ENCODE assay signal across 7 cellular contexts in the genomic region with DNA sequence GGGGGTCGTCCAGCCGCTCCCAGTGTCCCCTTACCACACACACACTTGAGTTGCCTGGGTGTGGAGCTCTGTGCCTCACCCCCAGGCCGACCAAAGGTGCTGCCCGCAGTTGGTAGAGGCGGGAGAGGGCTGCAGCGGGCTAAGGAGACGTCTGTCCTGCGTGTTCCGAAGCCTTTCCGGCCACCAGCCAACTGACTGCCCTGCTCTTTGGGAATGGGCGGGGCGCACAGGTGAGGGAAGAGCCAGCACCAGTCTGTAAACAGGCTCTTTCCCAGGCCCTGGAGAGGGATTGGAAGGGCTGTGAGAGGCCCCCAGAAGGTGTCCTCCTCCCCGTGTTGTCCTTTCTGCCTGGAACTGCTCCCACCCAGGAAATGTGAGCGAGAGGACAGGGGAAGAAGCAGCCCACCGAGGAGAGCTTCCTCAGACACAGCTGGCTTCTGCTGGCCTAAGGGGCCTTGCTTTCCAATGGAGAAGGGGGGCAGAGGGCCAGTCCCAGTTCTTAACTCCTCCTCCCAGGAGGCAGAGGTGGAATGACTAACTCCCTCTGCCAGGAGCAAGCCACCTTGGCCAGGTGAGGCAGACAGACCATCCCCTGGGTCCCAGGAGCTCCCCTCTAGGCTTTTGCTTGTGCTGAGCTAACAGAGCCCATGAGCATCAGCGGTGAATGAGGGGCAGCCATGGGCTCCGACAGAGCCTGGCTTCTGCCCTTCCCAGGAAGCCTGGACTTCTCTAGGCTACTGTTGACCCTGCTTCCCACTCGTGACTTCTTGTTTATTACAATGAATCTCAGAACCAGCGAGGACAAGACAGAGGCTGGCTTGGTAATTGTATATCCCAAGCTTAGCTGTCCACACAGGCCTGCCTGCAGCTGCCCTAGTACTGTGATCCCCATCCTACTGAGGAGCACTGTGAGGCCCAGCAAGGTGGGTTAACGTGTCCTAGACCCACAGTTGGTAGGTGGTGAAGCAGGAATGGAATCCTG.
DNase-seq lines count a peak whose midpoint lies in the region; ATAC-seq and TF ChIP-seq lines count a peak whose summit lies in the region.

No MANE protein-coding gene starts in this region.

- H3K36me3 ChIP-seq in H7 (replicated peaks; ENCODE audit: control insufficient read depth, insufficient read depth, low read length) = no peaks in the 10 kb centered on the region
- H3K36me3 ChIP-seq in esophagus muscularis mucosa = no peaks in the 10 kb centered on the region
- H3K36me3 ChIP-seq in psoas muscle (ENCODE audit: insufficient read depth in 1 of 2, low read depth in 1 of 2) = no peaks in the 10 kb centered on the region

- peaks cover 3 to 20% (median 16%) of the 10 kb centered on the region in 4 donors for H3K4me1 ChIP-seq in esophagus muscularis mucosa
- no peaks in the 10 kb centered on the region for H3K4me1 ChIP-seq in psoas muscle

- H3K27me3 ChIP-seq in H7 (ENCODE audit: control insufficient read depth, insufficient read depth, low read length) (peaks cover 16% of the 10 kb centered on the region), esophagus muscularis mucosa (peaks cover 0 to 63% (median 15%) of the 10 kb centered on the region in 4 donors), psoas muscle (ENCODE audit: insufficient read depth in 3 of 3, low read length in 2 of 3) (peaks cover 0 to 15% (median 13%) of the 10 kb centered on the region in 3 donors)

- DNase-seq in H7 (peak; percentile 80), SW480 (ENCODE audit: low spot score) (peak; percentile 30), esophagus muscularis mucosa (ENCODE audit: extremely low spot score) (no peak), psoas muscle (no peak), 8988T (no peak), NCI-H1436 (lab: John Stamatoyannopoulos, UW) (no peak)

- TF ChIP-seq CTCF in esophagus muscularis mucosa (IDR thresholded peaks at IDR 0.05) (no peak), psoas muscle (IDR thresholded peaks at IDR 0.05) (no peak)

- H3K27ac ChIP-seq in esophagus muscularis mucosa (replicated peaks in 1 of 4) (no peak overlapping the region), psoas muscle (no peak overlapping the region)

- ATAC-seq in psoas muscle = peak in 3 of 4 donors; percentile 8 to 24 (median 17)
- ATAC-seq in HG02588 (IDR thresholded peaks at IDR 0.05; ENCODE audit: unreplicated experiment) = no peak

- no peak for TF ChIP-seq POLR2A in esophagus muscularis mucosa (IDR thresholded peaks at IDR 0.05; ENCODE audit: low read depth)

- H3K9me3 ChIP-seq in esophagus muscularis mucosa = no peaks in the 10 kb centered on the region
- no peaks in the 10 kb centered on the region for H3K9me3 ChIP-seq in psoas muscle

- WGBS in esophagus muscularis mucosa = 71% methylated on average over 6 of the region's 20 CpGs
- 52 to 58% (median 52%) methylated on average over 20 of the region's 20 CpGs for WGBS in psoas muscle, 3 donors

- intact Hi-C loops in esophagus muscularis mucosa (cut with DNase I) = no loop called here
- intact Hi-C loops in psoas muscle (cut with DNase I) = loop anchor here in 1 of 2 donors (5.0 kb wide), 1 partner anchor 97 kb away; no protein-coding TSS in a partner anchor

- no peak for TF ChIP-seq EP300 in esophagus muscularis mucosa (IDR thresholded peaks at IDR 0.05)

- H3K4me3 ChIP-seq in H7 (ENCODE audit: insufficient read depth, low read depth, low read length) = peak overlapping the region; percentile 77
- peak overlapping the region; percentile 41 to 54 (median 47) for H3K4me3 ChIP-seq in esophagus muscularis mucosa
- H3K4me3 ChIP-seq in psoas muscle = peak overlapping the region; percentile 58

Comparison
In these comparisons a context has a peak if more than half of its experiments do, and no peak if none do; other contexts are left out.
1. DNase-seq: peak in H7 (single experiment) and SW480 (single experiment); none in esophagus muscularis mucosa (single experiment), psoas muscle (0 of 2), 8988T (single experiment) and NCI-H1436 (single experiment).
2. Peak in every context shown above with its lines, with median percentiles within 50 percentile points of each other: H3K4me3 ChIP-seq.